1 cellular context compared by ENCODE assay signal in genomic region chr7:130883928-130884327, GRCh38.
TF ChIP-seq lines count a peak whose summit lies in the region.

No MANE protein-coding gene starts in this region.

TF ChIP-seq in endothelial cell of umbilical vein, 7 proteins besides CTCF, POLR2A, EP300 and RAD21:
- TF ChIP-seq FOS (IDR thresholded peaks at IDR 0.05; ENCODE audit: borderline replicate concordance, insufficient read depth, low read length) (no peak), JUN (IDR thresholded peaks at IDR 0.05; ENCODE audit: borderline replicate concordance, insufficient read depth, insufficient read length, low read depth) (no peak), MYC (IDR thresholded peaks at IDR 0.05; ENCODE audit: low read depth, low read length) (no peak), MAX (IDR thresholded peaks at IDR 0.05; ENCODE audit: insufficient read depth, insufficient read length) (no peak), POLR2AphosphoS5 (IDR thresholded peaks at IDR 0.05; ENCODE audit: insufficient read depth, low read depth, low read length) (peak; percentile 20), GATA2 (IDR thresholded peaks at IDR 0.05; ENCODE audit: insufficient read depth, insufficient read length, low read depth, low read length) (no peak), EZH2 (IDR thresholded peaks at IDR 0.05; ENCODE audit: borderline replicate concordance, low read depth, low read length, severe bottlenecking) (no peak)
